24 cellular contexts compared by ENCODE assay signal in genomic region chr5:150391064-150391834, GRCh38. TPM values are rescaled to one million over a fixed set of nuclear protein-coding genes. Genes with fewer than 3 reads are reported as not detected.
DNase-seq lines count a peak whose midpoint lies in the region; ATAC-seq and TF ChIP-seq lines count a peak whose summit lies in the region.
"Had no signal": no experiment of that assay in that cellular context is flagged by ENCODE, and none has a peak within 500 bp of the region (broad histone marks: within the 10 kb centered on the region; RNA-seq: fewer than 3 reads in every experiment).

No MANE protein-coding gene starts in this region.

- H3K36me3 ChIP-seq in Karpas-422 (ENCODE audit: insufficient read depth, low read length), result peaks cover 41% of the 10 kb centered on the region

- no peaks in the 10 kb centered on the region for H3K9me2 ChIP-seq in Karpas-422 (replicated peaks; ENCODE audit: insufficient read depth, low read length)
- H3K9me2 ChIP-seq: SK-N-SH had no signal

- no peak overlapping the region for H3K27ac ChIP-seq in Karpas-422 (ENCODE audit: low read length)
- H3K27ac ChIP-seq: GM23248 had no signal

- H3K9me3 ChIP-seq in Karpas-422 (ENCODE audit: low read length), result no peaks in the 10 kb centered on the region
- H3K9me3 ChIP-seq: BE2C, SK-N-SH had no signal

- ATAC-seq in activated T-cell treated with anti-CD3 and anti-CD28 coated beads, Interleukin-2, amount 50 U/mL, for 72 hours (replicated peaks in 1 of 2), result no peak
- ATAC-seq in naive B cell (ENCODE audit: low read depth in 2 of 2), result no peak
- no peak for ATAC-seq in activated CD8-positive, alpha-beta memory T cell treated with anti-CD3 and anti-CD28 coated beads, Interleukin-2, amount 10 ng/mL, durations not matched to agents 7 days and 5 days

- H3K27me3 ChIP-seq in Karpas-422 (ENCODE audit: low read length), result no peaks in the 10 kb centered on the region
- H3K27me3 ChIP-seq: BE2C had no signal

- no peak overlapping the region for H3K4me3 Mint-ChIP-seq in activated T-cell treated with anti-CD3 and anti-CD28 coated beads, Interleukin-2, amount 50 U/mL, for 72 hours
- H3K4me3 Mint-ChIP-seq in CD14-positive monocyte (no peak overlapping the region), naive B cell (peak overlapping the region in 2 of 8 donors; percentile 41 to 96)
- no peak overlapping the region for H3K4me3 Mint-ChIP-seq in activated CD8-positive, alpha-beta memory T cell treated with anti-CD3 and anti-CD28 coated beads, Interleukin-2, amount 10 ng/mL, durations not matched to agents 7 days and 5 days
- H3K4me3 Mint-ChIP-seq: CD4-positive, CD25-positive, alpha-beta regulatory T cell; H9 had no signal

- peak overlapping the region; percentile 81 for H3K27ac Mint-ChIP-seq in activated T-cell treated with anti-CD3 and anti-CD28 coated beads, Interleukin-2, amount 50 U/mL, for 72 hours
- peak overlapping the region in 4 of 7 donors; percentile 37 to 85 (median 52) for H3K27ac Mint-ChIP-seq in CD14-positive monocyte
- H3K27ac Mint-ChIP-seq in naive B cell, result peak overlapping the region in 5 of 6 donors; percentile 82 to 94 (median 90)
- no peak overlapping the region for H3K27ac Mint-ChIP-seq in activated CD8-positive, alpha-beta memory T cell treated with anti-CD3 and anti-CD28 coated beads, Interleukin-2, amount 10 ng/mL, durations not matched to agents 7 days and 5 days
- H3K27ac Mint-ChIP-seq: H9 had no signal

- no peaks in the 10 kb centered on the region for H3K4me1 ChIP-seq in Karpas-422 (ENCODE audit: low read length)
- H3K4me1 ChIP-seq: BE2C had no signal

- no peak overlapping the region for H2AFZ ChIP-seq in Karpas-422 (ENCODE audit: low read length)
- H2AFZ ChIP-seq: GM23248 had no signal

- no peak overlapping the region for H3K4me3 ChIP-seq in Karpas-422 (ENCODE audit: low read length)
- H3K4me3 ChIP-seq: GM23248 had no signal

- DNase-seq in activated T-cell treated with anti-CD3 and anti-CD28 coated beads, Interleukin-2, amount 50 U/mL, for 72 hours, result no peak
- DNase-seq in activated T-cell treated with anti-CD3 and anti-CD28 coated beads for 4 hours (no peak), CD14-positive monocyte (ENCODE audit: low spot score) (no peak), Karpas-422 (peak; percentile 41), naive B cell (no peak), NCI-H345 treated with DMSO at 0.1 percent for 48 hours (lab: John Stamatoyannopoulos, UW; ENCODE audit: unreplicated experiment) (no peak), superior temporal gyrus (ENCODE audit: extremely low spot score) (no peak)
- no peak for DNase-seq in activated CD8-positive, alpha-beta memory T cell treated with anti-CD3 and anti-CD28 coated beads, Interleukin-2, amount 10 ng/mL, durations not matched to agents 7 days and 5 days
- DNase-seq: 8988T; ACHN; BE2C; CD4-positive, CD25-positive, alpha-beta regulatory T cell; GM23248; H9; NCI-H1092 treated with DMSO at 0.1 percent for 48 hours; NCI-H1436; NCI-H187; NCI-H2081 treated with DMSO at 0.1 percent for 48 hours; NCI-H2171; NCI-H446; NCI-H524 treated with DMSO at 0.1 percent for 48 hours; NCI-H774; SIG-M5; SK-N-SH had no signal

- H3K4me1 Mint-ChIP-seq in activated T-cell treated with anti-CD3 and anti-CD28 coated beads, Interleukin-2, amount 50 U/mL, for 72 hours (ENCODE audit: low read depth), result no peaks in the 10 kb centered on the region
- H3K4me1 Mint-ChIP-seq in CD14-positive monocyte (no peaks in the 10 kb centered on the region), naive B cell (peaks cover 6 to 15% (median 8%) of the 10 kb centered on the region in 3 donors)
- H3K4me1 Mint-ChIP-seq in activated CD8-positive, alpha-beta memory T cell treated with anti-CD3 and anti-CD28 coated beads, Interleukin-2, amount 10 ng/mL, durations not matched to agents 7 days and 5 days, result peaks cover 3% of the 10 kb centered on the region
- H3K4me1 Mint-ChIP-seq: CD4-positive, CD25-positive, alpha-beta regulatory T cell; H9 had no signal

- CTCF ChIA-PET in activated CD8-positive, alpha-beta memory T cell treated with anti-CD3 and anti-CD28 coated beads, Interleukin-2, amount 10 ng/mL, durations not matched to agents 7 days and 5 days (lab: Charles Lee), result interaction anchor here (1.7 kb wide), 1 partner anchor 8 kb away, joined by 6 read pairs; no protein-coding TSS in a partner anchor

- intact Hi-C loops in CD14-positive monocyte (cut with micrococcal nuclease), result no loop called here

- H3K36me3 Mint-ChIP-seq in activated T-cell treated with anti-CD3 and anti-CD28 coated beads, Interleukin-2, amount 50 U/mL, for 72 hours (ENCODE audit: insufficient read depth in 2 of 2), result peaks cover 6 to 18% of the 10 kb centered on the region in 2 donors
- H3K36me3 Mint-ChIP-seq in CD14-positive monocyte (peaks cover 84 to 99% of the 10 kb centered on the region in 2 donors), naive B cell (peaks cover 4 to 6% of the 10 kb centered on the region in 2 donors)
- peaks cover 25% of the 10 kb centered on the region for H3K36me3 Mint-ChIP-seq in activated CD8-positive, alpha-beta memory T cell treated with anti-CD3 and anti-CD28 coated beads, Interleukin-2, amount 10 ng/mL, durations not matched to agents 7 days and 5 days

- no peak overlapping the region for H3K4me2 ChIP-seq in Karpas-422 (ENCODE audit: low read depth, low read length, poor library complexity, severe bottlenecking)
- H3K4me2 ChIP-seq: SK-N-SH had no signal

- H4K20me1 ChIP-seq in Karpas-422 (ENCODE audit: insufficient read depth, low read depth, low read length), result peaks cover 4% of the 10 kb centered on the region; the same call in 1 of the 2 replicates

- H3K9ac ChIP-seq in Karpas-422 (ENCODE audit: low read length), result no peak overlapping the region
- H3K9ac ChIP-seq: GM23248, SK-N-SH had no signal

- TF ChIP-seq CTCF in CD14-positive monocyte (IDR thresholded peaks at IDR 0.05), result no peak

- no peaks in the 10 kb centered on the region for H3K79me2 ChIP-seq in Karpas-422 (ENCODE audit: low read length)

- H3K27me3 Mint-ChIP-seq in activated T-cell treated with anti-CD3 and anti-CD28 coated beads, Interleukin-2, amount 50 U/mL, for 72 hours (ENCODE audit: low read depth), result no peaks in the 10 kb centered on the region
- H3K27me3 Mint-ChIP-seq in CD14-positive monocyte (ENCODE audit: low read depth in 3 of 3) (no peaks in the 10 kb centered on the region), naive B cell (no peaks in the 10 kb centered on the region)
- no peaks in the 10 kb centered on the region for H3K27me3 Mint-ChIP-seq in activated CD8-positive, alpha-beta memory T cell treated with anti-CD3 and anti-CD28 coated beads, Interleukin-2, amount 10 ng/mL, durations not matched to agents 7 days and 5 days
- H3K27me3 Mint-ChIP-seq: CD4-positive, CD25-positive, alpha-beta regulatory T cell had no signal

- no peaks in the 10 kb centered on the region for H3K9me3 Mint-ChIP-seq in activated T-cell treated with anti-CD3 and anti-CD28 coated beads, Interleukin-2, amount 50 U/mL, for 72 hours
- H3K9me3 Mint-ChIP-seq in CD14-positive monocyte (peaks cover 0 to under 1% (median 0%) of the 10 kb centered on the region in 7 donors), naive B cell (no peaks in the 10 kb centered on the region)
- H3K9me3 Mint-ChIP-seq in activated CD8-positive, alpha-beta memory T cell treated with anti-CD3 and anti-CD28 coated beads, Interleukin-2, amount 10 ng/mL, durations not matched to agents 7 days and 5 days (ENCODE audit: low read depth), result no peaks in the 10 kb centered on the region
- H3K9me3 Mint-ChIP-seq: CD4-positive, CD25-positive, alpha-beta regulatory T cell; H9 had no signal

RNA-seq across cellular contexts. Expression of gene CD74, which starts 21.5 kb away (rescaled TPM):
- total RNA-seq in activated T-cell treated with anti-CD3 and anti-CD28 coated beads, Interleukin-2, amount 50 U/mL, for 72 hours, result 100 to 1,000 TPM; 363 to 455 TPM
- polyA plus RNA-seq in CD14-positive monocyte (1,000 to 10,000 TPM; 3,498 to 4,939 TPM), naive B cell (ENCODE audit: low read depth in 6 of 6) (over 10,000 TPM; 22,737 to 35,313 (median 25,671) TPM)
- total RNA-seq in Karpas-422 (2014; rRNA removed; shearing (Covaris generic); ENCODE audit: low replicate concordance), result 5,756 and 8,933 TPM in 2 replicates
- 1,000 to 10,000 TPM; 1,513 to 1,561 TPM for total RNA-seq in activated CD8-positive, alpha-beta memory T cell treated with anti-CD3 and anti-CD28 coated beads, Interleukin-2, amount 10 ng/mL, durations not matched to agents 7 days and 5 days
- total RNA-seq: GM23248 had no signal

RNA-seq across cellular contexts. Expression of gene TCOF1, which starts 33.8 kb away (rescaled TPM):
- total RNA-seq in activated T-cell treated with anti-CD3 and anti-CD28 coated beads, Interleukin-2, amount 50 U/mL, for 72 hours, result 10 to 100 TPM; 55.5 to 62.3 TPM
- polyA plus RNA-seq in CD14-positive monocyte (1 to 10 TPM; 1.4 to 2.3 TPM), naive B cell (ENCODE audit: low read depth in 6 of 6) (10 to 100 TPM in 2 of 6 donors, 1 to 10 TPM in 4; 5.1 to 31.2 (median 9.3) TPM)
- 23.0 and 42.6 TPM in 2 replicates for total RNA-seq in Karpas-422 (2014; rRNA removed; shearing (Covaris generic); ENCODE audit: low replicate concordance)
- total RNA-seq in activated CD8-positive, alpha-beta memory T cell treated with anti-CD3 and anti-CD28 coated beads, Interleukin-2, amount 10 ng/mL, durations not matched to agents 7 days and 5 days, result 10 to 100 TPM; 95.3 to 96.9 TPM

RNA-seq across cellular contexts. Expression of gene RPS14, which starts 58.3 kb away (rescaled TPM):
- 1,000 to 10,000 TPM; 2,954 to 3,917 TPM for total RNA-seq in activated T-cell treated with anti-CD3 and anti-CD28 coated beads, Interleukin-2, amount 50 U/mL, for 72 hours
- polyA plus RNA-seq in CD14-positive monocyte, result 1,000 to 10,000 TPM; 2,768 to 3,499 TPM
- 3,040 and 3,750 TPM in 2 replicates for total RNA-seq in Karpas-422 (2014; rRNA removed; shearing (Covaris generic); ENCODE audit: low replicate concordance)
- 1,000 to 10,000 TPM; 4,594 to 6,671 (median 5,653) TPM for polyA plus RNA-seq in naive B cell (ENCODE audit: low read depth in 6 of 6)
- total RNA-seq in activated CD8-positive, alpha-beta memory T cell treated with anti-CD3 and anti-CD28 coated beads, Interleukin-2, amount 10 ng/mL, durations not matched to agents 7 days and 5 days, result 1,000 to 10,000 TPM; 1,980 to 2,218 TPM
